Comparison of ENCODE assay signal across 23 cellular contexts in genomic region chr2:231911381-231911780, GRCh38. TPM values are rescaled to one million over a fixed set of nuclear protein-coding genes. Genes with fewer than 3 reads are reported as not detected.
"Had no signal": no experiment of that assay in that cellular context is flagged by ENCODE, and none has a peak within 500 bp of the region (broad histone marks: within the 10 kb centered on the region; RNA-seq: fewer than 3 reads in every experiment).

No MANE protein-coding gene starts in this region.

- H3K4me3 ChIP-seq: adrenal gland, breast epithelium had no signal

- H3K36me3 Mint-ChIP-seq: activated naive CD8-positive, alpha-beta T cell treated with anti-CD3 and anti-CD28 coated beads, Interleukin-2, amount 10 ng/mL, durations not matched to agents 7 days and 5 days; WTC11 had no signal

- H3K27ac Mint-ChIP-seq: WTC11 had no signal

- H3K9ac ChIP-seq: KMS-11 had no signal

- H3K36me3 ChIP-seq: adrenal gland, breast epithelium had no signal

- H3K9me3 Mint-ChIP-seq: activated naive CD8-positive, alpha-beta T cell treated with anti-CD3 and anti-CD28 coated beads, Interleukin-2, amount 10 ng/mL, durations not matched to agents 7 days and 5 days; WTC11 had no signal

- ATAC-seq: activated CD8-positive, alpha-beta T cell treated with anti-CD3 and anti-CD28 coated beads, Interleukin-2, amount 10 ng/mL, durations not matched to agents 7 days and 5 days; PC-3; T-helper 17 cell had no signal

- H3K27me3 ChIP-seq: adrenal gland, breast epithelium had no signal

- H3K9me3 ChIP-seq: adrenal gland, breast epithelium had no signal

- H3K4me1 ChIP-seq: adrenal gland, breast epithelium had no signal

- H3K27ac ChIP-seq: adrenal gland, breast epithelium, KMS-11 had no signal

- H3K4me3 Mint-ChIP-seq: activated CD8-positive, alpha-beta T cell treated with anti-CD3 and anti-CD28 coated beads, Interleukin-2, amount 10 ng/mL, durations not matched to agents 7 days and 5 days; activated naive CD8-positive, alpha-beta T cell treated with anti-CD3 and anti-CD28 coated beads, Interleukin-2, amount 10 ng/mL, durations not matched to agents 7 days and 5 days; T-helper 17 cell; WTC11 had no signal

- DNase-seq: activated CD4-positive, alpha-beta T cell treated with anti-CD3 and anti-CD28 coated beads for 48 hours; activated CD4-positive, alpha-beta T cell treated with anti-CD3 and anti-CD28 coated beads, Interleukin-2, amount 50 U/mL, for 4 hours; activated CD4-positive, CD25-positive, alpha-beta regulatory T cell treated with anti-CD3 and anti-CD28 coated beads, Interleukin-2, amount 50 U/mL, for 72 hours; activated CD8-positive, alpha-beta memory T cell treated with anti-CD3 and anti-CD28 coated beads, Interleukin-2, amount 50 U/mL, for 48 hours; activated CD8-positive, alpha-beta T cell treated with anti-CD3 and anti-CD28 coated beads, Interleukin-2, amount 10 ng/mL, durations not matched to agents 7 days and 5 days; activated naive CD4-positive, alpha-beta T cell treated with anti-CD3 and anti-CD28 coated beads, Interleukin-2, amount 50 U/mL, for 16 hours; activated naive CD8-positive, alpha-beta T cell treated with anti-CD3 and anti-CD28 coated beads, Interleukin-2, amount 10 ng/mL, durations not matched to agents 7 days and 5 days; activated T-cell treated with anti-CD3 and anti-CD28 coated beads, Interleukin-2, amount 50 U/mL, for 1 hour; adrenal gland; NCI-H1092; NCI-H1417 treated with DMSO at 0.1 percent for 48 hours; NCI-H1694 treated with DMSO at 0.1 percent for 48 hours; NCI-H2029 treated with DMSO at 0.1 percent for 48 hours; NCI-H526 treated with DMSO at 0.1 percent for 48 hours; NCI-H82; PC-3; SIG-M5; T-helper 17 cell; T-helper 9 cell had no signal

- H3K4me2 ChIP-seq: KMS-11 had no signal

RNA-seq across cellular contexts. Expression of gene NPPC, which starts 14.8 kb away (rescaled TPM):
- total RNA-seq: MCF 10A, PC-3, T-helper 17 cell had no signal
